ENCODE assay signal across 13 cellular contexts in genomic region chr12:337039-337438, GRCh38.
"Had no signal": no experiment of that assay in that cellular context is flagged by ENCODE, and none has a peak within 500 bp of the region (broad histone marks: within the 10 kb centered on the region; RNA-seq: fewer than 3 reads in every experiment).

No MANE protein-coding gene starts in this region.

- H3K27ac Mint-ChIP-seq: activated naive CD4-positive, alpha-beta T cell treated with anti-CD3 and anti-CD28 coated beads, Interleukin-2, amount 10 ng/mL, durations not matched to agents 7 days and 5 days; endodermal cell; nephron progenitor cell had no signal

- H2AFZ ChIP-seq: hepatocyte had no signal

- H3K4me2 ChIP-seq: hepatocyte had no signal

- H3K4me1 Mint-ChIP-seq: activated naive CD4-positive, alpha-beta T cell treated with anti-CD3 and anti-CD28 coated beads, Interleukin-2, amount 10 ng/mL, durations not matched to agents 7 days and 5 days; endodermal cell; nephron progenitor cell had no signal

- H3K27ac ChIP-seq: adrenal gland, hepatocyte, sigmoid colon, spleen, thoracic aorta had no signal

- DNase-seq: activated naive CD4-positive, alpha-beta T cell treated with anti-CD3 and anti-CD28 coated beads, Interleukin-2, amount 10 ng/mL, durations not matched to agents 7 days and 5 days; adrenal gland; endodermal cell; erythroblast; left ventricle myocardium superior; mesenchymal stem cell; nephron progenitor cell; sigmoid colon; spleen; stimulated activated CD4-positive, alpha-beta T cell treated with anti-CD3 and anti-CD28 coated beads, Interleukin-1b, Interleukin-23, amount 100 ng/mL, for 48 hours; T-helper 1 cell had no signal

- H3K27me3 Mint-ChIP-seq: activated naive CD4-positive, alpha-beta T cell treated with anti-CD3 and anti-CD28 coated beads, Interleukin-2, amount 10 ng/mL, durations not matched to agents 7 days and 5 days had no signal

- H3K4me1 ChIP-seq: spleen had no signal

- ATAC-seq: left ventricle myocardium superior had no signal

- H3K9me3 Mint-ChIP-seq: activated naive CD4-positive, alpha-beta T cell treated with anti-CD3 and anti-CD28 coated beads, Interleukin-2, amount 10 ng/mL, durations not matched to agents 7 days and 5 days had no signal

- H3K4me3 Mint-ChIP-seq: activated naive CD4-positive, alpha-beta T cell treated with anti-CD3 and anti-CD28 coated beads, Interleukin-2, amount 10 ng/mL, durations not matched to agents 7 days and 5 days; endodermal cell; nephron progenitor cell had no signal

- H3K27me3 ChIP-seq: adrenal gland, hepatocyte, sigmoid colon, spleen had no signal

- H3K4me3 ChIP-seq: adrenal gland, hepatocyte, sigmoid colon, spleen, thoracic aorta had no signal

- H3K9me3 ChIP-seq: adrenal gland, sigmoid colon, spleen, thoracic aorta had no signal
